In genomic region chr1:247390116-247390791, GRCh38 we compare ENCODE assay signal across 8 cellular contexts. TPM values are rescaled to one million over a fixed set of nuclear protein-coding genes. Genes with fewer than 3 reads are reported as not detected.
A peak's percentile ranks its signal among the peaks of the same experiment; 100 is the strongest.
DNase-seq lines count a peak whose midpoint lies in the region; ATAC-seq and TF ChIP-seq lines count a peak whose summit lies in the region.

No MANE protein-coding gene starts in this region.

- TF ChIP-seq CTCF in GM12873 (IDR thresholded peaks at IDR 0.05; ENCODE audit: insufficient read depth, low read depth, low read length, missing control alignments), result peak; percentile 94
- TF ChIP-seq CTCF in NB4 (IDR thresholded peaks at IDR 0.05; ENCODE audit: low read depth, low read length), result peak; percentile 84
- peak; percentile 83 for TF ChIP-seq CTCF in glutamatergic neuron (IDR thresholded peaks at IDR 0.05; ENCODE audit: partially characterized antibody, unreplicated experiment)
- peak; percentile 86 to 89 (median 88) for TF ChIP-seq CTCF in transverse colon (IDR thresholded peaks at IDR 0.05)

- no peak for TF ChIP-seq EP300 in transverse colon (IDR thresholded peaks at IDR 0.05; ENCODE audit: low read depth)

- WGBS in transverse colon (ENCODE audit: low coverage in 1 of 2), 2 donors, result 8% methylated on average over 10 to 13 of the region's 13 CpGs

- H3K9me3 Mint-ChIP-seq in glutamatergic neuron (ENCODE audit: unreplicated experiment), result peaks cover 1% of the 10 kb centered on the region

- in situ Hi-C loops in transverse colon (cut with MboI; ENCODE audit: low pct_ligation_motif_present in 1 of 4, low pct_unique_long_range_greater_than_20kb in 1 of 4, low sequenced_read_pairs in 3 of 4), result loop anchor here in 2 of 4 donors (10.0 to 25.0 kb wide), 2 partner anchors 95 to 97 kb away; no protein-coding TSS in a partner anchor

- intact Hi-C loops in posterior cingulate gyrus (cut with DNase I) (no loop called here), transverse colon (cut with DNase I; ENCODE audit: low total_unique reads) (loop anchor here (5.0 kb wide), 1 partner anchor 97 kb away; no protein-coding TSS in a partner anchor)

- peaks cover 3% of the 10 kb centered on the region for H3K4me1 Mint-ChIP-seq in glutamatergic neuron (ENCODE audit: low read depth, unreplicated experiment)

- H3K27me3 Mint-ChIP-seq in glutamatergic neuron (ENCODE audit: unreplicated experiment), result peaks cover 6% of the 10 kb centered on the region

- H3K36me3 ChIP-seq in transverse colon, result no peaks in the 10 kb centered on the region

- H3K4me1 ChIP-seq in transverse colon, result peaks cover 0 to 8% (median 2%) of the 10 kb centered on the region in 4 donors

- ATAC-seq in HG02610 (IDR thresholded peaks at IDR 0.05; ENCODE audit: unreplicated experiment), result peak; percentile 100

- H3K9me3 ChIP-seq in transverse colon, result no peaks in the 10 kb centered on the region

- H3K4me3 ChIP-seq in NB4 (ENCODE audit: low read depth, low read length) (no peak overlapping the region), transverse colon (peak overlapping the region in 1 of 4 donors; percentile 29)

- peak overlapping the region in 3 of 4 donors; percentile 44 to 59 (median 55) for H3K27ac ChIP-seq in transverse colon

- no peak overlapping the region for H3K4me3 Mint-ChIP-seq in glutamatergic neuron (ENCODE audit: unreplicated experiment)

- H3K27ac Mint-ChIP-seq in glutamatergic neuron (ENCODE audit: unreplicated experiment), result no peak overlapping the region

- H3K36me3 Mint-ChIP-seq in glutamatergic neuron (ENCODE audit: unreplicated experiment), result no peaks in the 10 kb centered on the region

- H3K27me3 ChIP-seq in transverse colon, result no peaks in the 10 kb centered on the region

- TF ChIP-seq POLR2A in NB4 (IDR thresholded peaks at IDR 0.05; ENCODE audit: extremely low read depth, insufficient read length), result no peak
- no peak for TF ChIP-seq POLR2A in transverse colon (IDR thresholded peaks at IDR 0.05)

- peak; percentile 97 for DNase-seq in NB4 (ENCODE audit: low read depth)
- peak; percentile 77 for DNase-seq in SK-N-DZ (ENCODE audit: low spot score)
- peak; percentile 83 for DNase-seq in activated naive CD4-positive, alpha-beta T cell treated with Interleukin-2 at 50 U/mL for 16 hours
- DNase-seq in glutamatergic neuron, result peak; percentile 76
- DNase-seq in posterior cingulate gyrus, result peak; percentile 44 to 95 (median 80)
- peak; percentile 87 for DNase-seq in transverse colon

RNA-seq across cellular contexts. Expression of gene NLRP3, which starts 25.7 kb away (rescaled TPM):
- 1.2 TPM in 1 of 2 replicates, not detected in the other for polyA plus RNA-seq in SK-N-DZ (2014; cell fraction: cytosol; rRNA removed)
- 0.65 TPM in 1 of 2 replicates, not detected in the other for polyA plus RNA-seq in SK-N-DZ (2014; cell fraction: nucleus; rRNA removed)
- total RNA-seq in glutamatergic neuron (ENCODE audit: unreplicated experiment) (not detected), transverse colon (1 to 10 TPM in 1 of 4 donors, under 1 TPM in 2, not detected in 1; 0.75 to 1.7 (median 0.82) TPM)

RNA-seq across cellular contexts. Expression of gene ZNF496, which starts 58.6 kb away (rescaled TPM):
- polyA plus RNA-seq in SK-N-DZ (2014; cell fraction: cytosol; rRNA removed), result 47.5 and 50.3 TPM in 2 replicates
- 27.0 and 44.1 TPM in 2 replicates for polyA plus RNA-seq in SK-N-DZ (2014; cell fraction: nucleus; rRNA removed)
- total RNA-seq in glutamatergic neuron (ENCODE audit: unreplicated experiment), result 60.5 TPM
- total RNA-seq in transverse colon, result 10 to 100 TPM; 12.4 to 35.8 (median 28.7) TPM
